Comparison of ENCODE assay signal across 24 cellular contexts in genomic region chr20:48247961-48248360, GRCh38.
"Had no signal": no experiment of that assay in that cellular context is flagged by ENCODE, and none has a peak within 500 bp of the region (broad histone marks: within the 10 kb centered on the region; RNA-seq: fewer than 3 reads in every experiment).

No MANE protein-coding gene starts in this region.

- H3K9ac ChIP-seq: KMS-11, SK-N-SH had no signal

- H3K9me3 ChIP-seq: ascending aorta, body of pancreas, SK-N-SH had no signal

- H3K36me3 ChIP-seq: ascending aorta, SJCRH30 had no signal

- H3K27ac ChIP-seq: ascending aorta, body of pancreas, KMS-11, RWPE1, SJCRH30 had no signal

- H3K4me1 ChIP-seq: ascending aorta, body of pancreas had no signal

- H3K4me2 ChIP-seq: KMS-11, SK-N-SH had no signal

- H3K4me3 ChIP-seq: ascending aorta, body of pancreas, SJCRH30 had no signal

- DNase-seq: activated CD4-positive, alpha-beta memory T cell treated with anti-CD3 and anti-CD28 coated beads, Interleukin-2, amount 10 ng/mL, durations not matched to agents 7 days and 5 days; activated CD4-positive, alpha-beta T cell treated with anti-CD3 and anti-CD28 coated beads for 36 hours; activated CD4-positive, alpha-beta T cell treated with anti-CD3 and anti-CD28 coated beads, Interleukin-2, amount 50 U/mL, for 1 hour; activated naive CD4-positive, alpha-beta T cell; activated T-cell treated with anti-CD3 and anti-CD28 coated beads for 4 hours; activated T-cell treated with anti-CD3 and anti-CD28 coated beads, Interleukin-2, amount 50 U/mL, for 48 hours; amniotic stem cell; body of pancreas; central memory CD4-positive, alpha-beta T cell; NCI-H1092; NCI-H1417; NCI-H1930; NCI-H2107; NCI-H510A treated with DMSO at 0.1 percent for 48 hours; NCI-H69; NK-92 treated with Interleukin-12 subunit alpha and Interleukin-12 subunit beta, amount 100 ng/mL, for 24 hours; OCI-M1; Right ventricle myocardium superior; SJCRH30; SK-N-SH; T-helper 1 cell had no signal

- H3K27me3 ChIP-seq: ascending aorta, body of pancreas, SJCRH30 had no signal
